ENCODE assay signal across 24 cellular contexts in genomic region chr1:183962903-183963302, GRCh38.
"Had no signal": no experiment of that assay in that cellular context is flagged by ENCODE, and none has a peak within 500 bp of the region (broad histone marks: within the 10 kb centered on the region; RNA-seq: fewer than 3 reads in every experiment).

No MANE protein-coding gene starts in this region.

- FAIRE-seq: endometrium had no signal

- H3K36me3 Mint-ChIP-seq: activated naive CD4-positive, alpha-beta T cell treated with anti-CD3 and anti-CD28 coated beads, Interleukin-2, amount 50 U/mL, for 24 hours; mesothelial cell of epicardium; naive B cell; type B pancreatic cell had no signal

- H3K9me3 Mint-ChIP-seq: activated B cell treated with CpG ODN at 0.5 μM for 24 hours; activated naive CD4-positive, alpha-beta T cell treated with anti-CD3 and anti-CD28 coated beads, Interleukin-2, amount 50 U/mL, for 24 hours; brain; mesothelial cell of epicardium; naive B cell; type B pancreatic cell had no signal

- DNase-seq: activated B cell treated with CpG ODN at 0.5 μM for 24 hours; activated T-cell treated with anti-CD3 and anti-CD28 coated beads for 4 hours; adrenal gland; cerebellar nuclear complex; colonic mucosa; effector CD8-positive, alpha-beta T cell; esophagus squamous epithelium; foreskin melanocyte; heart right ventricle; naive B cell; occipital lobe; psoas muscle; stimulated activated CD4-positive, alpha-beta T cell treated with anti-CD3 and anti-CD28 coated beads, Interleukin-15, amount 100 ng/mL, for 24 hours; stimulated activated CD4-positive, alpha-beta T cell treated with anti-CD3 and anti-CD28 coated beads, Interleukin-2, amount 100 ng/mL, for 24 hours; stimulated activated naive CD4-positive, alpha-beta T cell; T-helper 2 cell; uterus had no signal

- H3K27ac Mint-ChIP-seq: activated B cell treated with CpG ODN at 0.5 μM for 24 hours; activated naive CD4-positive, alpha-beta T cell treated with anti-CD3 and anti-CD28 coated beads, Interleukin-2, amount 50 U/mL, for 24 hours; brain; mesothelial cell of epicardium; naive B cell; type B pancreatic cell had no signal

- H3K4me1 Mint-ChIP-seq: activated B cell treated with CpG ODN at 0.5 μM for 24 hours, mesothelial cell of epicardium, naive B cell had no signal

- H3K27me3 Mint-ChIP-seq: activated naive CD4-positive, alpha-beta T cell treated with anti-CD3 and anti-CD28 coated beads, Interleukin-2, amount 50 U/mL, for 24 hours; brain; type B pancreatic cell had no signal

- H3K4me3 Mint-ChIP-seq: activated B cell treated with CpG ODN at 0.5 μM for 24 hours; activated naive CD4-positive, alpha-beta T cell treated with anti-CD3 and anti-CD28 coated beads, Interleukin-2, amount 50 U/mL, for 24 hours; brain; mesothelial cell of epicardium; naive B cell; neural crest cell; type B pancreatic cell had no signal

- ATAC-seq: heart right ventricle, psoas muscle, SK-N-SH treated with all-trans-retinoic acid at 6 μM for 48 hours had no signal
